9 cellular contexts compared by ENCODE assay signal in genomic region chr16:73196670-73197069, GRCh38.
A peak's percentile ranks its signal among the peaks of the same experiment; 100 is the strongest.
DNase-seq lines count a peak whose midpoint lies in the region; ATAC-seq and TF ChIP-seq lines count a peak whose summit lies in the region.
"Had no signal": no experiment of that assay in that cellular context is flagged by ENCODE, and none has a peak within 500 bp of the region (broad histone marks: within the 10 kb centered on the region; RNA-seq: fewer than 3 reads in every experiment).

No MANE protein-coding gene starts in this region.

- H3K27ac Mint-ChIP-seq in T-helper 17 cell (no peak overlapping the region), nephron (no peak overlapping the region)
- H3K27ac Mint-ChIP-seq: CD8-positive, alpha-beta T cell had no signal

- H3K4me1 Mint-ChIP-seq in T-helper 17 cell: no peaks in the 10 kb centered on the region
- H3K4me1 Mint-ChIP-seq in nephron: peaks cover 12% of the 10 kb centered on the region

- H3K4me3 Mint-ChIP-seq in T-helper 17 cell (no peak overlapping the region), nephron (no peak overlapping the region)
- H3K4me3 Mint-ChIP-seq: CD8-positive, alpha-beta T cell had no signal

- H3K9me3 Mint-ChIP-seq in nephron: no peaks in the 10 kb centered on the region
- H3K9me3 Mint-ChIP-seq: CD8-positive, alpha-beta T cell had no signal

- H3K27me3 Mint-ChIP-seq in T-helper 17 cell (peaks cover 5% of the 10 kb centered on the region), nephron (ENCODE audit: low read depth) (peaks cover 16% of the 10 kb centered on the region)

- H3K36me3 Mint-ChIP-seq in T-helper 17 cell (ENCODE audit: low read depth): peaks cover 2% of the 10 kb centered on the region
- H3K36me3 Mint-ChIP-seq in nephron (ENCODE audit: low read depth): no peaks in the 10 kb centered on the region
- H3K36me3 Mint-ChIP-seq: CD8-positive, alpha-beta T cell had no signal

- DNase-seq in NCI-H2081 (lab: John Stamatoyannopoulos, UW) (peak; percentile 37 to 69), NCI-H2081 treated with DMSO at 0.1 percent for 48 hours (lab: John Stamatoyannopoulos, UW) (no peak), LoVo (ENCODE audit: low spot score) (peak; percentile 49), T-helper 17 cell (no peak), fibroblast of peridontal ligament (ENCODE audit: extremely low read depth) (peak; percentile 72), mesenteric fat pad (ENCODE audit: low spot score) (no peak)

- peak in 2 of 3 experiments; percentile 31 to 38 for TF ChIP-seq CTCF in nephron (IDR thresholded peaks at IDR 0.05; ENCODE audit: unreplicated experiment in 3 of 3)

- no peaks in the 10 kb centered on the region for H3K9me3 ChIP-seq in T-helper 17 cell (ENCODE audit: control insufficient read depth, low read length, poor library complexity, severe bottlenecking)

- peak; percentile 87 for ATAC-seq in GM21786 (IDR thresholded peaks at IDR 0.05; ENCODE audit: unreplicated experiment)
- peak; percentile 59 for ATAC-seq in T-helper 17 cell
- ATAC-seq: CD8-positive, alpha-beta T cell had no signal

Comparison
In these comparisons a context has a peak if more than half of its experiments do, and no peak if none do; other contexts are left out.
1. DNase-seq: peak in NCI-H2081 (2 of 2), LoVo (single experiment) and fibroblast of peridontal ligament (single experiment); none in NCI-H2081 treated with DMSO at 0.1 percent for 48 hours (single experiment), T-helper 17 cell (0 of 3) and mesenteric fat pad (single experiment).